Comparison of ENCODE assay signal across 8 cellular contexts in genomic region chr22:20918663-20919220, GRCh38. TPM values are rescaled to one million over a fixed set of nuclear protein-coding genes. Genes with fewer than 3 reads are reported as not detected.
DNase-seq lines count a peak whose midpoint lies in the region; ATAC-seq and TF ChIP-seq lines count a peak whose summit lies in the region.

No MANE protein-coding gene starts in this region.

- POLR2A ChIA-PET in HEK293 (lab: Yijun Ruan, JAX), result interaction anchor here (0.6 to 1.4 kb wide), 5 partner anchors 26 to 64 kb away, joined by 3 to 6 read pairs (median 4); partner anchors contain the start of gene LZTR1
- POLR2A ChIA-PET in GM10248 (lab: Yijun Ruan, JAX), result no interaction called here

- H3K27me3 ChIP-seq in foreskin keratinocyte, result no peaks in the 10 kb centered on the region
- H3K27me3 ChIP-seq in smooth muscle cell (ENCODE audit: low read depth), result no peaks in the 10 kb centered on the region

- H3K4me1 Mint-ChIP-seq in T-helper 17 cell, result peaks cover 37% of the 10 kb centered on the region

- no peaks in the 10 kb centered on the region for H3K36me3 Mint-ChIP-seq in T-helper 17 cell (ENCODE audit: low read depth)

- peak overlapping the region; percentile 96 for H3K4me3 Mint-ChIP-seq in T-helper 17 cell

- H4K20me1 ChIP-seq in smooth muscle cell (ENCODE audit: low read depth), result peaks cover 60% of the 10 kb centered on the region

- CTCF ChIA-PET in HEK293 (lab: Yijun Ruan, JAX) (interaction anchor here (0.6 to 1.0 kb wide), 3 partner anchors 33 to 142 kb away, joined by 3 to 5 read pairs (median 3); no protein-coding TSS in a partner anchor), GM10248 (lab: Yijun Ruan, JAX) (no interaction called here)

- H3K9me3 ChIP-seq in HEK293 (ENCODE audit: control insufficient read depth, insufficient read depth, low read depth, low read length), result no peaks in the 10 kb centered on the region
- no peaks in the 10 kb centered on the region for H3K9me3 ChIP-seq in T-helper 17 cell (ENCODE audit: control insufficient read depth, low read length, poor library complexity, severe bottlenecking)
- no peaks in the 10 kb centered on the region for H3K9me3 ChIP-seq in smooth muscle cell (replicated peaks; ENCODE audit: low read depth)

- H3K4me2 ChIP-seq in smooth muscle cell, result peak overlapping the region; percentile 96

- no peak overlapping the region for H2AFZ ChIP-seq in smooth muscle cell (ENCODE audit: low read depth)

- H3K79me2 ChIP-seq in smooth muscle cell (ENCODE audit: low read depth), result peaks cover 65% of the 10 kb centered on the region

- WGBS in smooth muscle cell (ENCODE audit: low lambda C conversion rate), result 1% methylated on average over 19 of the region's 19 CpGs

- H3K27ac ChIP-seq in HEK293 (ENCODE audit: extremely low read depth, low read depth, low read length), result peak overlapping the region; percentile 82
- peak overlapping the region; percentile 11 for H3K27ac ChIP-seq in foreskin keratinocyte
- H3K27ac ChIP-seq in smooth muscle cell (ENCODE audit: low read depth), result peak overlapping the region; percentile 90

- H3K4me1 ChIP-seq in HEK293 (ENCODE audit: control insufficient read depth, insufficient read depth, low read length), result peaks cover 8% of the 10 kb centered on the region; the same call in 1 of the 2 replicates
- peaks cover 9% of the 10 kb centered on the region for H3K4me1 ChIP-seq in foreskin keratinocyte
- peaks cover 17% of the 10 kb centered on the region for H3K4me1 ChIP-seq in smooth muscle cell (ENCODE audit: low read depth)

- DNase-seq in T-helper 17 cell (no peak), foreskin keratinocyte (no peak), smooth muscle cell (lab: John Stamatoyannopoulos, UW; ENCODE audit: unreplicated experiment) (no peak), NCI-H510A treated with DMSO at 0.1 percent for 48 hours (lab: John Stamatoyannopoulos, UW) (no peak), GM10248 (ENCODE audit: extremely low spot score) (no peak), NCI-H2171 treated with DMSO at 0.1 percent for 48 hours (lab: John Stamatoyannopoulos, UW) (no peak)
- DNase-seq in effector CD4-positive, alpha-beta T cell, result no peak

- peak overlapping the region; percentile 94 for H3K27ac Mint-ChIP-seq in T-helper 17 cell

- peak overlapping the region; percentile 94 for H3K9ac ChIP-seq in smooth muscle cell (ENCODE audit: low read depth)

- no peaks in the 10 kb centered on the region for H3K27me3 Mint-ChIP-seq in T-helper 17 cell

- H3K36me3 ChIP-seq in HEK293 (ENCODE audit: control insufficient read depth in 2 of 2, insufficient read depth in 1 of 2, low read length in 2 of 2) (peaks cover 2 to 3% of the 10 kb centered on the region in 2 experiments; a peak in 2 of 3 replicates), smooth muscle cell (ENCODE audit: low read depth) (no peaks in the 10 kb centered on the region)

- no peak for TF ChIP-seq CTCF in HEK293 (tag by site-specific recombination; IDR thresholded peaks at IDR 0.05)
- TF ChIP-seq CTCF in foreskin keratinocyte (conservative IDR thresholded peaks at IDR 0.05), result no peak
- TF ChIP-seq CTCF in smooth muscle cell (IDR thresholded peaks at IDR 0.05; ENCODE audit: borderline replicate concordance, insufficient read depth, poor library complexity, severe bottlenecking), result no peak
- TF ChIP-seq CTCF in GM10248 (IDR thresholded peaks at IDR 0.05; ENCODE audit: control extremely low read depth, extremely low read depth, low read depth, missing control alignments), result no peak

- H3K4me3 ChIP-seq in HEK293 (ENCODE audit: low read depth, low read length) (peak overlapping the region; percentile 76), smooth muscle cell (peak overlapping the region; percentile 78)

- no peaks in the 10 kb centered on the region for H3F3A ChIP-seq in smooth muscle cell (ENCODE audit: low read depth)

- ATAC-seq in T-helper 17 cell (no peak), foreskin keratinocyte (no peak)

TF ChIP-seq in HEK293, 187 proteins besides CTCF, POLR2A, EP300 and RAD21:
- TF ChIP-seq, protein P1, sequence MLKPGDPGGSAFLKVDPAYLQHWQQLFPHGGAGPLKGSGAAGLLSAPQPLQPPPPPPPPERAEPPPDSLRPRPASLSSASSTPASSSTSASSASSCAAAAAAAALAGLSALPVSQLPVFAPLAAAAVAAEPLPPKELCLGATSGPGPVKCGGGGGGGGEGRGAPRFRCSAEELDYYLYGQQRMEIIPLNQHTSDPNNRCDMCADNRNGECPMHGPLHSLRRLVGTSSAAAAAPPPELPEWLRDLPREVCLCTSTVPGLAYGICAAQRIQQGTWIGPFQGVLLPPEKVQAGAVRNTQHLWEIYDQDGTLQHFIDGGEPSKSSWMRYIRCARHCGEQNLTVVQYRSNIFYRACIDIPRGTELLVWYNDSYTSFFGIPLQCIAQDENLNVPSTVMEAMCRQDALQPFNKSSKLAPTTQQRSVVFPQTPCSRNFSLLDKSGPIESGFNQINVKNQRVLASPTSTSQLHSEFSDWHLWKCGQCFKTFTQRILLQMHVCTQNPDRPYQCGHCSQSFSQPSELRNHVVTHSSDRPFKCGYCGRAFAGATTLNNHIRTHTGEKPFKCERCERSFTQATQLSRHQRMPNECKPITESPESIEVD (tag by site-specific recombination; IDR thresholded peaks at IDR 0.05), result peak; percentile 43
- no peak for TF ChIP-seq ZNF416 (tag by site-specific recombination; IDR thresholded peaks at IDR 0.05)
- no peak for TF ChIP-seq REPIN1 (tag by site-specific recombination; IDR thresholded peaks at IDR 0.05; ENCODE audit: low read depth)
- no peak for TF ChIP-seq GLIS1 (tag by site-specific recombination; IDR thresholded peaks at IDR 0.05)
- peak; percentile 8; the same call in 1 of the 2 replicates for TF ChIP-seq ZXDB (tag by site-specific recombination; IDR thresholded peaks at IDR 0.05)
- TF ChIP-seq ZSCAN5A (tag by site-specific recombination; IDR thresholded peaks at IDR 0.05), result peak; percentile 14; the same call in 1 of the 2 replicates
- TF ChIP-seq KLF1 (tag by site-specific recombination; IDR thresholded peaks at IDR 0.05), result 0 out of 2 replicates have a peak, but pooled peaks have one; percentile 27
- peak; percentile 74 for TF ChIP-seq ZBTB17 (tag by site-specific recombination; IDR thresholded peaks at IDR 0.05)
- TF ChIP-seq SP7 (tag by site-specific recombination; IDR thresholded peaks at IDR 0.05), result 0 out of 2 replicates have a peak, but pooled peaks have one; percentile 9
- TF ChIP-seq ZNF530 (tag by site-specific recombination; IDR thresholded peaks at IDR 0.05; ENCODE audit: low read depth), result no peak
- TF ChIP-seq KLF16 (tag by site-specific recombination; IDR thresholded peaks at IDR 0.05), result no peak; the same call in 1 of the 2 replicates
TF ChIP-seq in HEK293: peak in this region for 6.

RNA-seq across cellular contexts. Expression of gene CRKL, which starts 1.5 kb away (rescaled TPM):
- total RNA-seq in T-helper 17 cell (10 to 100 TPM; 40.0 to 57.0 TPM), foreskin keratinocyte (63.4 and 64.7 TPM in 2 replicates), smooth muscle cell (40.9 TPM in 2 replicates)
- polyA plus RNA-seq in foreskin keratinocyte (18.0 and 22.1 TPM in 2 replicates), smooth muscle cell (25.1 and 26.6 TPM in 2 replicates)

RNA-seq across cellular contexts. Expression of gene AIFM3, which starts 48.3 kb away (rescaled TPM):
- total RNA-seq in T-helper 17 cell, result 1 to 10 TPM in 1 of 2 donors, under 1 TPM in 1; 0.34 to 1.2 TPM
- 0.78 and 1.5 TPM in 2 replicates for total RNA-seq in foreskin keratinocyte
- polyA plus RNA-seq in foreskin keratinocyte, result 0.74 and 1.7 TPM in 2 replicates
- total RNA-seq in smooth muscle cell, result 0.85 and 0.94 TPM in 2 replicates
- 0.13 TPM in 1 of 2 replicates, not detected in the other for polyA plus RNA-seq in smooth muscle cell

RNA-seq across cellular contexts. Expression of gene SNAP29, which starts 59.9 kb away (rescaled TPM):
- 10 to 100 TPM; 18.9 to 25.4 TPM for total RNA-seq in T-helper 17 cell
- 16.3 and 17.7 TPM in 2 replicates for total RNA-seq in foreskin keratinocyte
- polyA plus RNA-seq in foreskin keratinocyte, result 29.2 and 36.5 TPM in 2 replicates
- 8.1 and 9.4 TPM in 2 replicates for total RNA-seq in smooth muscle cell
- polyA plus RNA-seq in smooth muscle cell, result 28.8 and 32.1 TPM in 2 replicates

Comparison
In these comparisons a context has a peak if more than half of its experiments do, and no peak if none do; other contexts are left out.
1. H3K27ac ChIP-seq: peak in every context shown above with its lines; median percentile 90 in smooth muscle cell; 82 in HEK293; 11 in foreskin keratinocyte.